Comparison of ENCODE assay signal across 21 cellular contexts in genomic region chr3:72950801-72951200, GRCh38. TPM values are rescaled to one million over a fixed set of nuclear protein-coding genes. Genes with fewer than 3 reads are reported as not detected.
A peak's percentile ranks its signal among the peaks of the same experiment; 100 is the strongest.
DNase-seq lines count a peak whose midpoint lies in the region; ATAC-seq and TF ChIP-seq lines count a peak whose summit lies in the region.
"Had no signal": no experiment of that assay in that cellular context is flagged by ENCODE, and none has a peak within 500 bp of the region (broad histone marks: within the 10 kb centered on the region; RNA-seq: fewer than 3 reads in every experiment).

No MANE protein-coding gene starts in this region.

- H3K79me2 ChIP-seq in H9 (ENCODE audit: insufficient read depth, low read length), result no peaks in the 10 kb centered on the region

- H3K9ac ChIP-seq in H9 (ENCODE audit: extremely low read depth, insufficient read length, low read length), result no peak overlapping the region

- no peak overlapping the region for H2BK12ac ChIP-seq in H9 (ENCODE audit: insufficient read length, low read depth, low read length)

- H4K20me1 ChIP-seq in H9 (ENCODE audit: control insufficient read depth, insufficient read depth, insufficient read length), result no peaks in the 10 kb centered on the region

- H3K27me3 ChIP-seq in H9 (ENCODE audit: insufficient read depth, low read length), result no peaks in the 10 kb centered on the region
- H3K27me3 ChIP-seq: body of pancreas, esophagus muscularis mucosa, gastrocnemius medialis, right atrium auricular region, upper lobe of left lung had no signal

- ATAC-seq in GM18867 (IDR thresholded peaks at IDR 0.05; ENCODE audit: unreplicated experiment) (peak; percentile 3), WTC11 (peak; percentile 57; the same call in 1 of the 2 replicates), left colon (peak; percentile 46), HG02623 (IDR thresholded peaks at IDR 0.05; ENCODE audit: unreplicated experiment) (no peak), omental fat pad (ENCODE audit: low FRiP score) (no peak)
- ATAC-seq in activated CD4-positive, alpha-beta T cell treated with anti-CD3 and anti-CD28 coated beads for 36 hours, result no peak
- ATAC-seq: body of pancreas, gastrocnemius medialis had no signal

- no peak overlapping the region for H3T11ph ChIP-seq in H9 (ENCODE audit: low read length)

- no peak overlapping the region for H3K4me2 ChIP-seq in H9 (ENCODE audit: insufficient read depth, insufficient read length, low read length)

- H4K8ac ChIP-seq in H9 (replicated peaks; ENCODE audit: insufficient read length, low read depth, low read length), result no peak overlapping the region

- no peaks in the 10 kb centered on the region; the same call in 1 of the 2 replicates for H3K4me1 ChIP-seq in H9 (ENCODE audit: insufficient read depth, low read length)
- H3K4me1 ChIP-seq: body of pancreas, esophagus muscularis mucosa, gastrocnemius medialis, upper lobe of left lung had no signal

- H3K4me1 Mint-ChIP-seq in WTC11 (peaks cover 20% of the 10 kb centered on the region), H9 (peaks cover 15 to 28% of the 10 kb centered on the region in 2 experiments)
- H3K4me1 Mint-ChIP-seq in activated CD4-positive, alpha-beta T cell treated with anti-CD3 and anti-CD28 coated beads for 36 hours, result peaks cover 14% of the 10 kb centered on the region

- no peak overlapping the region for H2BK15ac ChIP-seq in H9 (ENCODE audit: low read depth, low read length)

- H4K91ac ChIP-seq in H9 (ENCODE audit: insufficient read length, low read depth, low read length), result no peak overlapping the region

- H3K79me1 ChIP-seq in H9 (ENCODE audit: insufficient read depth, low read depth, low read length, poor library complexity, severe bottlenecking), result no peaks in the 10 kb centered on the region

- H3K36me3 Mint-ChIP-seq in WTC11 (no peaks in the 10 kb centered on the region), H9 (ENCODE audit: insufficient read depth in 1 of 3, low read depth in 3 of 3) (no peaks in the 10 kb centered on the region)
- no peaks in the 10 kb centered on the region for H3K36me3 Mint-ChIP-seq in activated CD4-positive, alpha-beta T cell treated with anti-CD3 and anti-CD28 coated beads for 36 hours (ENCODE audit: low read depth)
- H3K36me3 Mint-ChIP-seq: naive B cell had no signal

- no peak overlapping the region for H3K18ac ChIP-seq in H9 (ENCODE audit: insufficient read length, low read depth, low read length)

- H3K4me3 Mint-ChIP-seq in WTC11, result no peak overlapping the region
- H3K4me3 Mint-ChIP-seq in H9, result no peak overlapping the region
- H3K4me3 Mint-ChIP-seq in activated CD4-positive, alpha-beta T cell treated with anti-CD3 and anti-CD28 coated beads for 36 hours, result no peak overlapping the region
- H3K4me3 Mint-ChIP-seq: activated CD4-positive, alpha-beta T cell treated with anti-CD3 and anti-CD28 coated beads, Interleukin-2, amount 10 ng/mL, durations not matched to agents 7 days and 5 days; effector memory CD8-positive, alpha-beta T cell; naive B cell; stimulated activated naive CD8-positive, alpha-beta T cell treated with anti-CD3 and anti-CD28 coated beads, Interleukin-15, Interleukin-2, amounts not matched to agents 100 ng/mL and 50 ng/mL, for 24 hours had no signal

- no peak overlapping the region for H3K27ac ChIP-seq in H9 (ENCODE audit: insufficient read length, low read depth, low read length)
- H3K27ac ChIP-seq: body of pancreas, esophagus muscularis mucosa, gastrocnemius medialis, right atrium auricular region, upper lobe of left lung had no signal

- no peak overlapping the region for H3K23ac ChIP-seq in H9 (ENCODE audit: insufficient read length, low read depth, low read length)

- POLR2A ChIA-PET in WTC11 (lab: Charles Lee), result no interaction called here
- POLR2A ChIA-PET in activated CD4-positive, alpha-beta T cell treated with anti-CD3 and anti-CD28 coated beads for 36 hours (lab: Charles Lee), result no interaction called here

- intact Hi-C loops in left colon (cut with DNase I, micrococcal nuclease), result no loop called here
- intact Hi-C loops in activated CD4-positive, alpha-beta T cell treated with anti-CD3 and anti-CD28 coated beads for 36 hours (cut with DNase I, micrococcal nuclease), result loop anchor here in 1 of 2 experiments (2.0 kb wide), 1 partner anchor 26 kb away; no protein-coding TSS in a partner anchor

- no peaks in the 10 kb centered on the region for H3K9me3 ChIP-seq in H9 (ENCODE audit: control insufficient read depth, low read depth, low read length)
- H3K9me3 ChIP-seq: body of pancreas, esophagus muscularis mucosa, gastrocnemius medialis, right atrium auricular region, upper lobe of left lung had no signal

- no peaks in the 10 kb centered on the region for H3K9me3 Mint-ChIP-seq in WTC11
- H3K9me3 Mint-ChIP-seq in H9, result no peaks in the 10 kb centered on the region
- no peaks in the 10 kb centered on the region for H3K9me3 Mint-ChIP-seq in activated CD4-positive, alpha-beta T cell treated with anti-CD3 and anti-CD28 coated beads for 36 hours (ENCODE audit: low read depth)
- H3K9me3 Mint-ChIP-seq: activated CD4-positive, alpha-beta T cell treated with anti-CD3 and anti-CD28 coated beads, Interleukin-2, amount 10 ng/mL, durations not matched to agents 7 days and 5 days; effector memory CD8-positive, alpha-beta T cell; naive B cell; stimulated activated naive CD8-positive, alpha-beta T cell treated with anti-CD3 and anti-CD28 coated beads, Interleukin-15, Interleukin-2, amounts not matched to agents 100 ng/mL and 50 ng/mL, for 24 hours had no signal

- no peak overlapping the region for H2BK120ac ChIP-seq in H9 (ENCODE audit: low read depth, low read length, poor library complexity, severe bottlenecking)

- CTCF ChIA-PET in WTC11 (lab: Charles Lee), result interaction anchor here (1.3 kb wide), 1 partner anchor 58 kb away, joined by 3 read pairs; no protein-coding TSS in a partner anchor
- CTCF ChIA-PET in activated CD4-positive, alpha-beta T cell treated with anti-CD3 and anti-CD28 coated beads for 36 hours (lab: Charles Lee), result interaction anchor here (1.0 kb wide), 3 partner anchors 60 to 105 kb away, joined by 3 to 5 read pairs (median 3); no protein-coding TSS in a partner anchor

- no peak overlapping the region for H2BK5ac ChIP-seq in H9 (ENCODE audit: insufficient read length, low read length)

- no peak overlapping the region for H2AFZ ChIP-seq in H9 (ENCODE audit: low read length)

- H3K23me2 ChIP-seq in H9 (ENCODE audit: insufficient read length, low read depth, low read length, poor library complexity, severe bottlenecking), result no peaks in the 10 kb centered on the region

- DNase-seq in Ammon's horn (ENCODE audit: low spot score) (peak; percentile 68), WTC11 (ENCODE audit: low spot score) (no peak), left colon (no peak), H9 (no peak), omental fat pad (ENCODE audit: low spot score) (no peak)
- DNase-seq in activated CD4-positive, alpha-beta T cell treated with anti-CD3 and anti-CD28 coated beads for 36 hours, result no peak
- DNase-seq: activated CD4-positive, alpha-beta T cell treated with anti-CD3 and anti-CD28 coated beads, Interleukin-2, amount 10 ng/mL, durations not matched to agents 7 days and 5 days; body of pancreas; effector memory CD8-positive, alpha-beta T cell; gastrocnemius medialis; mesenchymal stem cell; naive B cell; NCI-H1105; NCI-H2029 treated with DMSO at 0.1 percent for 48 hours; stimulated activated CD4-positive, alpha-beta T cell treated with anti-CD3 and anti-CD28 coated beads, Interleukin-12 subunit alpha, Interleukin-12 subunit beta, amount 100 ng/mL, for 4 hours; upper lobe of left lung had no signal

- H3K56ac ChIP-seq in H9 (ENCODE audit: insufficient read length, low read depth, low read length), result no peak overlapping the region

- H2AK5ac ChIP-seq in H9 (ENCODE audit: insufficient read length, low read length), result no peak overlapping the region

- H3K14ac ChIP-seq in H9 (ENCODE audit: insufficient read depth, low read length), result no peak overlapping the region

- no peak overlapping the region for H2BK20ac ChIP-seq in H9 (ENCODE audit: low read depth, low read length, poor library complexity, severe bottlenecking)

- no peak overlapping the region for H3K27ac Mint-ChIP-seq in WTC11
- no peak overlapping the region for H3K27ac Mint-ChIP-seq in H9
- H3K27ac Mint-ChIP-seq in activated CD4-positive, alpha-beta T cell treated with anti-CD3 and anti-CD28 coated beads for 36 hours, result no peak overlapping the region
- H3K27ac Mint-ChIP-seq: activated CD4-positive, alpha-beta T cell treated with anti-CD3 and anti-CD28 coated beads, Interleukin-2, amount 10 ng/mL, durations not matched to agents 7 days and 5 days; effector memory CD8-positive, alpha-beta T cell; stimulated activated naive CD8-positive, alpha-beta T cell treated with anti-CD3 and anti-CD28 coated beads, Interleukin-15, Interleukin-2, amounts not matched to agents 100 ng/mL and 50 ng/mL, for 24 hours had no signal

- H3K4ac ChIP-seq in H9 (ENCODE audit: low read depth, low read length), result no peak overlapping the region

- H4K5ac ChIP-seq in H9 (ENCODE audit: insufficient read length, low read depth, low read length), result no peak overlapping the region

- no CpG with 5 or more reads among the region's 4 CpGs for WGBS in H9 (ENCODE audit: extremely low coverage, insufficient read length, low lambda C conversion rate)

- H3K27me3 Mint-ChIP-seq in WTC11 (ENCODE audit: low read depth) (no peaks in the 10 kb centered on the region), H9 (ENCODE audit: low read depth) (no peaks in the 10 kb centered on the region)
- no peaks in the 10 kb centered on the region for H3K27me3 Mint-ChIP-seq in activated CD4-positive, alpha-beta T cell treated with anti-CD3 and anti-CD28 coated beads for 36 hours
- H3K27me3 Mint-ChIP-seq: stimulated activated naive CD8-positive, alpha-beta T cell treated with anti-CD3 and anti-CD28 coated beads, Interleukin-15, Interleukin-2, amounts not matched to agents 100 ng/mL and 50 ng/mL, for 24 hours had no signal

- TF ChIP-seq CTCF in WTC11 (IDR thresholded peaks at IDR 0.05) (no peak), H9 (conservative IDR thresholded peaks at IDR 0.05) (no peak), omental fat pad (IDR thresholded peaks at IDR 0.05) (no peak)

TF ChIP-seq in WTC11, 78 proteins besides CTCF, POLR2A, EP300 and RAD21 (continues in another document):
- TF ChIP-seq MLX (CRISPR knock-in tag; IDR thresholded peaks at IDR 0.05) (no peak), ZBTB21 (CRISPR knock-in tag; IDR thresholded peaks at IDR 0.05; ENCODE audit: borderline replicate concordance) (no peak), ELF4 (CRISPR knock-in tag; IDR thresholded peaks at IDR 0.05; ENCODE audit: low read depth) (no peak), CBFB (CRISPR knock-in tag; IDR thresholded peaks at IDR 0.05; ENCODE audit: low read depth) (no peak)

RNA-seq across cellular contexts. Expression of gene PPP4R2, which starts 45.8 kb away (rescaled TPM):
- total RNA-seq in WTC11 (2021) (70.3 to 80.4 TPM (median 78.1 TPM) in 3 replicates), left colon (10 to 100 TPM; 76.9 to 90.2 TPM), H9 (2021) (123 and 132 TPM in 2 replicates), omental fat pad (10 to 100 TPM; 46.5 to 56.6 (median 52.7) TPM)
- 10 to 100 TPM; 75.1 to 91.5 TPM for total RNA-seq in activated CD4-positive, alpha-beta T cell treated with anti-CD3 and anti-CD28 coated beads for 36 hours

Comparison
In these comparisons a context has a peak if more than half of its experiments do, and no peak if none do; other contexts are left out.
1. ATAC-seq: peak in GM18867 (single experiment), WTC11 (single experiment) and left colon (single experiment); none in HG02623 (single experiment), activated CD4-positive, alpha-beta T cell treated with anti-CD3 and anti-CD28 coated beads for 36 hours (single experiment) and omental fat pad (single experiment).